22 cellular contexts compared by ENCODE assay signal in genomic region chr14:48391661-48392060, GRCh38.
"Had no signal": no experiment of that assay in that cellular context is flagged by ENCODE, and none has a peak within 500 bp of the region (broad histone marks: within the 10 kb centered on the region; RNA-seq: fewer than 3 reads in every experiment).

No MANE protein-coding gene starts in this region.

- H3K9ac ChIP-seq: neural progenitor cell, parathyroid adenoma had no signal

- H2AFZ ChIP-seq: neural progenitor cell, parathyroid adenoma had no signal

- H3K27ac ChIP-seq: coronary artery, esophagus squamous epithelium, left lung, neural progenitor cell, parathyroid adenoma, prostate gland, right atrium auricular region, stomach, thyroid gland had no signal

- H3K9me3 ChIP-seq: esophagus squamous epithelium, left lung, prostate gland, right atrium auricular region, stomach, thyroid gland had no signal

- DNase-seq: effector memory CD8-positive, alpha-beta T cell; erythroblast; esophagus squamous epithelium; head of caudate nucleus; left cardiac atrium; left lung; mesendoderm; midbrain; naive thymus-derived CD4-positive, alpha-beta T cell; stimulated activated CD4-positive, alpha-beta T cell treated with anti-CD3 and anti-CD28 coated beads, Interleukin-2, amount 100 ng/mL, for 24 hours; stimulated activated CD4-positive, alpha-beta T cell treated with anti-CD3 and anti-CD28 coated beads, Interleukin-4, amount 100 ng/mL, for 24 hours; stimulated activated naive CD4-positive, alpha-beta T cell treated with Interleukin-2 at 50 U/mL for 16 hours; stomach; thyroid gland; trophoblast cell had no signal

- H3K4me3 ChIP-seq: coronary artery, esophagus squamous epithelium, left lung, neural progenitor cell, prostate gland, right atrium auricular region, stomach, thyroid gland had no signal

- H3K4me1 ChIP-seq: esophagus squamous epithelium, left lung, parathyroid adenoma, prostate gland, right atrium auricular region, stomach, thyroid gland had no signal

- H3K27me3 ChIP-seq: esophagus squamous epithelium, left lung, neural progenitor cell, right atrium auricular region, stomach, thyroid gland had no signal

- H3K36me3 ChIP-seq: esophagus squamous epithelium, left lung, neural progenitor cell, prostate gland, right atrium auricular region, stomach, thyroid gland had no signal

- ATAC-seq: effector memory CD8-positive, alpha-beta T cell; left cardiac atrium; left lung; naive thymus-derived CD4-positive, alpha-beta T cell; sciatic nerve; stimulated activated effector memory CD8-positive, alpha-beta T cell treated with anti-CD3 and anti-CD28 coated beads, Interleukin-12 subunit alpha, Interleukin-12 subunit beta, amount 100 ng/mL, for 72 hours had no signal

- H3K4me2 ChIP-seq: neural progenitor cell had no signal
